In genomic region chr2:219175928-219176817, GRCh38 we compare ENCODE assay signal across 8 cellular contexts. TPM values are rescaled to one million over a fixed set of nuclear protein-coding genes. Genes with fewer than 3 reads are reported as not detected.
A peak's percentile ranks its signal among the peaks of the same experiment; 100 is the strongest.
DNase-seq lines count a peak whose midpoint lies in the region; ATAC-seq, FAIRE-seq and TF ChIP-seq lines count a peak whose summit lies in the region.

No MANE protein-coding gene starts in this region.

- H3K36me3 ChIP-seq in HUES64 (ENCODE audit: insufficient read depth, low read length) (peaks cover 25% of the 10 kb centered on the region), H1 (ENCODE audit: control insufficient read depth in 2 of 4, insufficient read depth in 4 of 4, low read length in 3 of 4) (peaks cover 2 to 14% (median 9%) of the 10 kb centered on the region in 4 experiments; a peak in 5 of 8 replicates), mesendoderm (ENCODE audit: control insufficient read depth, insufficient read depth, low read length) (peaks cover 1% of the 10 kb centered on the region), subcutaneous abdominal adipose tissue (ENCODE audit: control insufficient read depth in 5 of 5, insufficient read depth in 5 of 5, low read length in 5 of 5) (peaks cover 0 to 55% (median 48%) of the 10 kb centered on the region in 5 donors)

- no peak overlapping the region for H2BK12ac ChIP-seq in H1 (ENCODE audit: low read depth, low read length)

- peak in 1 of 2 experiments; percentile 0; a peak in 1 of 4 replicates for TF ChIP-seq RAD21 in H1 (IDR thresholded peaks at IDR 0.05 in 1 of 2, conservative IDR thresholded peaks at IDR 0.05 in 1 of 2; ENCODE audit: low read depth in 2 of 2, low read length in 2 of 2)

- H2BK15ac ChIP-seq in H1 (ENCODE audit: low read length) (no peak overlapping the region), mesendoderm (replicated peaks; ENCODE audit: low read depth) (no peak overlapping the region)

- H3K4me3 ChIP-seq in HUES64 (ENCODE audit: low read length) (peak overlapping the region; percentile 66), H1 (ENCODE audit: extremely low read depth in 1 of 4, insufficient read depth in 2 of 4, low read depth in 3 of 4, low read length in 4 of 4) (peak overlapping the region; percentile 78 to 96 (median 92)), mesendoderm (ENCODE audit: low read length) (peak overlapping the region; percentile 95), subcutaneous abdominal adipose tissue (ENCODE audit: low read depth in 1 of 5, low read length in 5 of 5) (peak overlapping the region; percentile 78 to 93 (median 84))

- H3K23me2 ChIP-seq in H1 (ENCODE audit: low read depth, low read length), result peaks cover 11% of the 10 kb centered on the region; the same call in 1 of the 2 replicates

- FAIRE-seq in H1 (lab: Jason Lieb, UNC), result no peak

- no peak overlapping the region for H3K14ac ChIP-seq in H1 (ENCODE audit: insufficient read length)

- H4K91ac ChIP-seq in H1 (replicated peaks; ENCODE audit: insufficient read length, low read length), result peak overlapping the region; percentile 40

- H4K5ac ChIP-seq in H1 (ENCODE audit: insufficient read length, low read depth, low read length), result peak overlapping the region; percentile 88
- no peak overlapping the region for H4K5ac ChIP-seq in mesendoderm (ENCODE audit: low read length)

- 0 out of 2 replicates have a peak, but pooled peaks have one; percentile 5 for TF ChIP-seq CTCF in VCaP (conservative IDR thresholded peaks at IDR 0.05)
- TF ChIP-seq CTCF in H1 (IDR thresholded peaks at IDR 0.05; ENCODE audit: control extremely low read depth in 1 of 3, insufficient read depth in 1 of 3, low read depth in 1 of 3, low read length in 3 of 3), result no peak

- H3K4me1 ChIP-seq in HUES64 (ENCODE audit: insufficient read depth, low read length) (peaks cover 10% of the 10 kb centered on the region; the same call in 1 of the 2 replicates), H1 (replicated peaks in 1 of 4; ENCODE audit: control insufficient read depth in 3 of 4, insufficient read depth in 4 of 4, low read length in 3 of 4) (peaks cover 0 to 13% (median 6%) of the 10 kb centered on the region in 4 experiments; a peak in 6 of 7 replicates), mesendoderm (ENCODE audit: control insufficient read depth, low read depth, low read length) (peaks cover 3% of the 10 kb centered on the region), subcutaneous abdominal adipose tissue (ENCODE audit: control insufficient read depth in 5 of 5, insufficient read depth in 5 of 5, low read length in 5 of 5) (peaks cover 5 to 52% (median 36%) of the 10 kb centered on the region in 5 donors)

- peak; percentile 18 for ATAC-seq in GM21515 (IDR thresholded peaks at IDR 0.05; ENCODE audit: unreplicated experiment)

- H2BK20ac ChIP-seq in H1 (ENCODE audit: low read length), result no peak overlapping the region

- H2AK5ac ChIP-seq in H1 (ENCODE audit: low read depth, low read length) (no peak overlapping the region), mesendoderm (ENCODE audit: low read length) (no peak overlapping the region)

- 0 out of 2 replicates have a peak overlapping the region, but pooled peaks have one; percentile 2 for H2AFZ ChIP-seq in H1 (ENCODE audit: low read length)

- H3K23ac ChIP-seq in H1 (ENCODE audit: insufficient read length) (no peak overlapping the region), mesendoderm (ENCODE audit: low read length) (no peak overlapping the region)

- TF ChIP-seq EP300 in H1 (IDR thresholded peaks at IDR 0.05; ENCODE audit: borderline replicate concordance in 1 of 2, low read depth in 2 of 2, low read length in 2 of 2), result no peak

- H3K9ac ChIP-seq in HUES64 (ENCODE audit: low read depth, low read length), result peak overlapping the region; percentile 40
- peak overlapping the region in 3 of 4 experiments; percentile 22 to 62 (median 23); a peak in 4 of 7 replicates for H3K9ac ChIP-seq in H1 (replicated peaks in 1 of 4; ENCODE audit: extremely low read depth in 1 of 4, low read depth in 3 of 4, low read length in 3 of 4)
- peak overlapping the region; percentile 98 for H3K9ac ChIP-seq in mesendoderm (ENCODE audit: low read length)
- peak overlapping the region; percentile 75 to 92 (median 89) for H3K9ac ChIP-seq in subcutaneous abdominal adipose tissue (ENCODE audit: low read length in 5 of 5)

- POLR2A ChIA-PET in H1 (lab: Charles Lee; ENCODE audit: partially characterized antibody), result interaction anchor here (0.6 to 3.0 kb wide), 14 partner anchors 12 to 119 kb away, joined by 3 to 21 read pairs (median 4); partner anchors contain the start of genes ABCB6, ANKZF1, ATG9A and DNAJB2

- CTCF ChIA-PET in H1 (lab: Charles Lee; ENCODE audit: partially characterized antibody), result interaction anchor here (0.6 to 8.3 kb wide), 21 partner anchors 10 to 480 kb away, joined by 3 to 71 read pairs (median 4); partner anchors contain the start of genes DNAJB2, NHEJ1 and ZFAND2B

- H2BK120ac ChIP-seq in H1 (replicated peaks; ENCODE audit: low read depth, low read length) (no peak overlapping the region), mesendoderm (ENCODE audit: low read depth, low read length) (no peak overlapping the region)

- no peak overlapping the region for H4K8ac ChIP-seq in H1 (ENCODE audit: extremely low read depth, insufficient read depth, low read length)
- H4K8ac ChIP-seq in mesendoderm (ENCODE audit: low read depth, low read length), result no peak overlapping the region

- H2BK5ac ChIP-seq in H1 (ENCODE audit: low read depth, low read length), result peak overlapping the region; percentile 89; the same call in 1 of the 2 replicates
- H2BK5ac ChIP-seq in mesendoderm (ENCODE audit: low read length), result no peak overlapping the region

- H3K27ac ChIP-seq in HUES64 (ENCODE audit: low read depth, low read length) (peak overlapping the region; percentile 69; the same call in 1 of the 2 replicates), VCaP (peak overlapping the region; percentile 98), H1 (ENCODE audit: low read depth, low read length) (no peak overlapping the region), mesendoderm (ENCODE audit: low read depth, low read length) (peak overlapping the region; percentile 79), subcutaneous abdominal adipose tissue (ENCODE audit: low read depth, low read length) (peak overlapping the region; percentile 93)

- no peak overlapping the region for H3K4ac ChIP-seq in H1 (replicated peaks; ENCODE audit: insufficient read length, low read depth, low read length)
- no peak overlapping the region for H3K4ac ChIP-seq in mesendoderm (ENCODE audit: low read depth, low read length)

- no peaks in the 10 kb centered on the region for H3K9me3 ChIP-seq in HUES64 (ENCODE audit: insufficient read depth, low read depth, low read length)
- H3K9me3 ChIP-seq in H1 (ENCODE audit: insufficient read depth in 2 of 2, low read depth in 1 of 2, low read length in 1 of 2), result no peaks in the 10 kb centered on the region
- no peaks in the 10 kb centered on the region for H3K9me3 ChIP-seq in subcutaneous abdominal adipose tissue (ENCODE audit: control insufficient read depth in 5 of 5, low read length in 5 of 5)

- H3K79me1 ChIP-seq in H1 (ENCODE audit: low read depth, low read length), result peaks cover 6% of the 10 kb centered on the region
- peaks cover 15% of the 10 kb centered on the region for H3K79me1 ChIP-seq in mesendoderm (ENCODE audit: low read length)

- peak overlapping the region; percentile 25 for H3K18ac ChIP-seq in H1 (ENCODE audit: extremely low read depth, low read length)
- H3K18ac ChIP-seq in mesendoderm (ENCODE audit: low read length), result peak overlapping the region; percentile 70

- H3K4me2 ChIP-seq in H1 (ENCODE audit: insufficient read depth in 1 of 2, low read depth in 2 of 2, low read length in 2 of 2) (peak overlapping the region; percentile 82 to 89), mesendoderm (ENCODE audit: low read length) (peak overlapping the region; percentile 97)

- no peak overlapping the region for H3K56ac ChIP-seq in H1 (replicated peaks; ENCODE audit: insufficient read length, low read depth, low read length)
- peak overlapping the region; percentile 83 for H3K56ac ChIP-seq in mesendoderm (ENCODE audit: low read length)

- no peaks in the 10 kb centered on the region for H3K27me3 ChIP-seq in HUES64 (ENCODE audit: insufficient read depth, low read length)
- no peaks in the 10 kb centered on the region for H3K27me3 ChIP-seq in H1 (replicated peaks in 1 of 4; ENCODE audit: control insufficient read depth in 3 of 4, extremely low read depth in 1 of 4, insufficient read depth in 3 of 4, low read length in 3 of 4)
- no peaks in the 10 kb centered on the region for H3K27me3 ChIP-seq in mesendoderm (ENCODE audit: insufficient read depth, low read length, poor library complexity)
- no peaks in the 10 kb centered on the region for H3K27me3 ChIP-seq in subcutaneous abdominal adipose tissue (ENCODE audit: control insufficient read depth in 5 of 5, insufficient read depth in 4 of 5, low read length in 5 of 5)

- peaks cover 0 to 8% of the 10 kb centered on the region in 2 experiments; a peak in 1 of 4 replicates for H3K79me2 ChIP-seq in H1 (ENCODE audit: control insufficient read depth in 1 of 2, insufficient read depth in 2 of 2, low read length in 2 of 2)
- H3K79me2 ChIP-seq in mesendoderm (ENCODE audit: control insufficient read depth, insufficient read depth, low read length), result peaks cover 2% of the 10 kb centered on the region

- TF ChIP-seq POLR2A in H1 (IDR thresholded peaks at IDR 0.05; ENCODE audit: control extremely low read depth in 1 of 2, low read depth in 2 of 2, low read length in 2 of 2), result no peak

- peaks cover 0 to 3% of the 10 kb centered on the region in 2 experiments for H4K20me1 ChIP-seq in H1 (replicated peaks in 1 of 2; ENCODE audit: control insufficient read depth in 1 of 2, insufficient read depth in 2 of 2, low read length in 2 of 2)

- WGBS in HUES64, result 3% methylated on average over 44 of the region's 45 CpGs
- WGBS in H1 (ENCODE audit: extremely low coverage in 1 of 2, insufficient coverage in 1 of 2, insufficient read length in 1 of 2, insufficient replicate concordance in 2 of 2, low coverage in 1 of 2, low lambda C conversion rate in 2 of 2, missing lambda C conversion rate in 1 of 2), 2 experiments, result 12% methylated on average over 21 of the region's 45 CpGs; no CpG with 5 or more reads in 1 of the 2 experiments
- no CpG with 5 or more reads among the region's 45 CpGs for whole genome bisulfite sequencing in mesendoderm (ENCODE audit: extremely low coverage, insufficient coverage, low lambda C conversion rate)

- peak; percentile 56 for DNase-seq in EL
- no peak for DNase-seq in H1 (ENCODE audit: low read depth in 1 of 2, low spot score in 2 of 2)
- peak; percentile 70 for DNase-seq in mesendoderm
- no peak for DNase-seq in DMS153 (lab: John Stamatoyannopoulos, UW)

RNA-seq across cellular contexts. Expression of gene CNPPD1, which starts 0.6 kb away (rescaled TPM):
- 26.3 TPM for polyA plus RNA-seq in HUES64 (2013, experiment 1 of 2)
- 22.8 TPM for polyA plus RNA-seq in HUES64 (2013, experiment 2 of 2)
- 32.9 and 33.0 TPM in 2 replicates for total RNA-seq in H1 (2021; fragmentation: NEBNext Ultra II Directional; extraction: Animal tissue kit (Norgen Biotek cat#: 25700))
- polyA plus RNA-seq in H1 (2011; rRNA removed), result 35.9 and 44.8 TPM in 2 replicates
- 36.3 TPM for polyA plus RNA-seq in H1 (2011; cell fraction: cytosol; rRNA removed)
- polyA plus RNA-seq in H1 (2011; cell fraction: nucleus; rRNA removed), result 43.3 TPM
- 31.4 to 40.5 TPM (median 39.6 TPM) in 4 replicates for polyA plus RNA-seq in H1 (2012, experiment 1 of 2)
- 50.2 TPM for polyA plus RNA-seq in H1 (2012, experiment 2 of 2)
- polyA plus RNA-seq in H1 (2013, experiment 1 of 2), result 19.0 TPM
- 19.2 TPM for polyA plus RNA-seq in H1 (2013, experiment 2 of 2)
- polyA minus RNA-seq in H1 (2011; rRNA and poly(A)+ RNA removed), result 14.2 and 14.3 TPM in 2 replicates
- 8.9 TPM for polyA minus RNA-seq in H1 (2011; cell fraction: cytosol; rRNA and poly(A)+ RNA removed)
- polyA minus RNA-seq in H1 (2011; cell fraction: nucleus; rRNA and poly(A)+ RNA removed), result 8.2 TPM
- 20.4 TPM for polyA plus RNA-seq in mesendoderm (2013, experiment 1 of 2)
- polyA plus RNA-seq in mesendoderm (2013, experiment 2 of 2), result 20.2 TPM

RNA-seq across cellular contexts. Expression of gene RETREG2, which starts 1.9 kb away (rescaled TPM):
- polyA plus RNA-seq in HUES64 (2013, experiment 1 of 2), result 46.8 TPM
- polyA plus RNA-seq in HUES64 (2013, experiment 2 of 2), result 48.8 TPM
- 50.2 and 51.3 TPM in 2 replicates for total RNA-seq in H1 (2021; fragmentation: NEBNext Ultra II Directional; extraction: Animal tissue kit (Norgen Biotek cat#: 25700))
- polyA plus RNA-seq in H1 (2011; rRNA removed), result 66.8 and 67.4 TPM in 2 replicates
- 54.4 TPM for polyA plus RNA-seq in H1 (2011; cell fraction: cytosol; rRNA removed)
- polyA plus RNA-seq in H1 (2011; cell fraction: nucleus; rRNA removed), result 64.5 TPM
- polyA plus RNA-seq in H1 (2012, experiment 1 of 2), result 39.4 to 52.1 TPM (median 49.6 TPM) in 4 replicates
- polyA plus RNA-seq in H1 (2012, experiment 2 of 2), result 66.2 TPM
- polyA plus RNA-seq in H1 (2013, experiment 1 of 2), result 37.4 TPM
- polyA plus RNA-seq in H1 (2013, experiment 2 of 2), result 39.2 TPM
- 68.3 and 72.4 TPM in 2 replicates for polyA minus RNA-seq in H1 (2011; rRNA and poly(A)+ RNA removed)
- polyA minus RNA-seq in H1 (2011; cell fraction: cytosol; rRNA and poly(A)+ RNA removed), result 37.4 TPM
- polyA minus RNA-seq in H1 (2011; cell fraction: nucleus; rRNA and poly(A)+ RNA removed), result 32.3 TPM
- 25.3 TPM for polyA plus RNA-seq in mesendoderm (2013, experiment 1 of 2)
- polyA plus RNA-seq in mesendoderm (2013, experiment 2 of 2), result 26.0 TPM

RNA-seq across cellular contexts. Expression of gene SLC23A3, which starts 6.3 kb away (rescaled TPM):
- polyA plus RNA-seq in HUES64 (2013, experiment 1 of 2), result not detected
- 0.13 TPM for polyA plus RNA-seq in HUES64 (2013, experiment 2 of 2)
- 0.84 and 0.90 TPM in 2 replicates for total RNA-seq in H1 (2021; fragmentation: NEBNext Ultra II Directional; extraction: Animal tissue kit (Norgen Biotek cat#: 25700))
- 0.31 and 0.35 TPM in 2 replicates for polyA plus RNA-seq in H1 (2011; rRNA removed)
- 0.28 TPM for polyA plus RNA-seq in H1 (2011; cell fraction: cytosol; rRNA removed)
- 2.2 TPM for polyA plus RNA-seq in H1 (2011; cell fraction: nucleus; rRNA removed)
- 0.27 to 0.35 TPM (median 0.31 TPM) in 4 replicates for polyA plus RNA-seq in H1 (2012, experiment 1 of 2)
- polyA plus RNA-seq in H1 (2012, experiment 2 of 2), result 0.07 TPM
- 0.12 TPM for polyA plus RNA-seq in H1 (2013, experiment 1 of 2)
- 0.07 TPM for polyA plus RNA-seq in H1 (2013, experiment 2 of 2)
- 0.60 TPM in 1 of 2 replicates, not detected in the other for polyA minus RNA-seq in H1 (2011; rRNA and poly(A)+ RNA removed)
- polyA minus RNA-seq in H1 (2011; cell fraction: cytosol; rRNA and poly(A)+ RNA removed), result not detected
- 1.3 TPM for polyA minus RNA-seq in H1 (2011; cell fraction: nucleus; rRNA and poly(A)+ RNA removed)
- polyA plus RNA-seq in mesendoderm (2013, experiment 1 of 2), result 0.25 TPM
- polyA plus RNA-seq in mesendoderm (2013, experiment 2 of 2), result 0.03 TPM

RNA-seq across cellular contexts. Expression of gene NHEJ1, which starts 15.6 kb away (rescaled TPM):
- 22.7 TPM for polyA plus RNA-seq in HUES64 (2013, experiment 1 of 2)
- 20.2 TPM for polyA plus RNA-seq in HUES64 (2013, experiment 2 of 2)
- 22.7 and 25.7 TPM in 2 replicates for total RNA-seq in H1 (2021; fragmentation: NEBNext Ultra II Directional; extraction: Animal tissue kit (Norgen Biotek cat#: 25700))
- 19.4 and 24.1 TPM in 2 replicates for polyA plus RNA-seq in H1 (2011; rRNA removed)
- 26.6 TPM for polyA plus RNA-seq in H1 (2011; cell fraction: cytosol; rRNA removed)
- 19.9 TPM for polyA plus RNA-seq in H1 (2011; cell fraction: nucleus; rRNA removed)
- polyA plus RNA-seq in H1 (2012, experiment 1 of 2), result 19.3 to 25.4 TPM (median 22.0 TPM) in 4 replicates
- polyA plus RNA-seq in H1 (2012, experiment 2 of 2), result 13.2 TPM
- 13.4 TPM for polyA plus RNA-seq in H1 (2013, experiment 1 of 2)
- 14.0 TPM for polyA plus RNA-seq in H1 (2013, experiment 2 of 2)
- 82.4 and 91.5 TPM in 2 replicates for polyA minus RNA-seq in H1 (2011; rRNA and poly(A)+ RNA removed)
- 20.1 TPM for polyA minus RNA-seq in H1 (2011; cell fraction: cytosol; rRNA and poly(A)+ RNA removed)
- polyA minus RNA-seq in H1 (2011; cell fraction: nucleus; rRNA and poly(A)+ RNA removed), result 19.5 TPM
- 17.6 TPM for polyA plus RNA-seq in mesendoderm (2013, experiment 1 of 2)
- polyA plus RNA-seq in mesendoderm (2013, experiment 2 of 2), result 17.5 TPM

RNA-seq across cellular contexts. Expression of gene ZFAND2B, which starts 30.4 kb away (rescaled TPM):
- polyA plus RNA-seq in HUES64 (2013, experiment 1 of 2), result 14.8 TPM
- polyA plus RNA-seq in HUES64 (2013, experiment 2 of 2), result 16.7 TPM
- 16.0 and 16.6 TPM in 2 replicates for total RNA-seq in H1 (2021; fragmentation: NEBNext Ultra II Directional; extraction: Animal tissue kit (Norgen Biotek cat#: 25700))
- polyA plus RNA-seq in H1 (2011; rRNA removed), result 17.9 and 20.2 TPM in 2 replicates
- 18.0 TPM for polyA plus RNA-seq in H1 (2011; cell fraction: cytosol; rRNA removed)
- polyA plus RNA-seq in H1 (2011; cell fraction: nucleus; rRNA removed), result 33.8 TPM
- 7.8 to 14.5 TPM (median 12.7 TPM) in 4 replicates for polyA plus RNA-seq in H1 (2012, experiment 1 of 2)
- 15.2 TPM for polyA plus RNA-seq in H1 (2012, experiment 2 of 2)
- polyA plus RNA-seq in H1 (2013, experiment 1 of 2), result 12.0 TPM
- polyA plus RNA-seq in H1 (2013, experiment 2 of 2), result 11.6 TPM
- 13.1 and 17.2 TPM in 2 replicates for polyA minus RNA-seq in H1 (2011; rRNA and poly(A)+ RNA removed)
- polyA minus RNA-seq in H1 (2011; cell fraction: cytosol; rRNA and poly(A)+ RNA removed), result 6.4 TPM
- polyA minus RNA-seq in H1 (2011; cell fraction: nucleus; rRNA and poly(A)+ RNA removed), result 10.4 TPM
- 15.2 TPM for polyA plus RNA-seq in mesendoderm (2013, experiment 1 of 2)
- 16.0 TPM for polyA plus RNA-seq in mesendoderm (2013, experiment 2 of 2)

Comparison
In these comparisons a context has a peak if more than half of its experiments do, and no peak if none do; other contexts are left out.
1. DNase-seq: peak in EL (single experiment) and mesendoderm (single experiment); none in H1 (0 of 2) and DMS153 (single experiment).
2. H3K9ac ChIP-seq: peak in every context shown above with its lines; median percentile 98 in mesendoderm; 89 in subcutaneous abdominal adipose tissue; 40 in HUES64; 23 in H1.
3. Peak in every context shown above with its lines, with median percentiles within 50 percentile points of each other: H3K4me3 ChIP-seq.